9 cellular contexts compared by ENCODE assay signal in genomic region chr10:16612148-16612742, GRCh38.
DNase-seq lines count a peak whose midpoint lies in the region; ATAC-seq, FAIRE-seq and TF ChIP-seq lines count a peak whose summit lies in the region.
"Had no signal": no experiment of that assay in that cellular context is flagged by ENCODE, and none has a peak within 500 bp of the region (broad histone marks: within the 10 kb centered on the region; RNA-seq: fewer than 3 reads in every experiment).

No MANE protein-coding gene starts in this region.

- intact Hi-C loops in K562 (cut with micrococcal nuclease) (no loop called here), lower lobe of right lung (cut with DNase I) (no loop called here)

- no peak overlapping the region for H3K4me3 ChIP-seq in LNCaP clone FGC (ENCODE audit: low read depth, low read length)
- no peak overlapping the region for H3K4me3 ChIP-seq in K562
- H3K4me3 ChIP-seq in lower lobe of right lung: no peak overlapping the region
- H3K4me3 ChIP-seq: stomach had no signal

- CTCF ChIA-PET in GM10248 (lab: Yijun Ruan, JAX) (no interaction called here), K562 (lab: Yijun Ruan, JAX; ENCODE audit: low intra/inter-chr PET ratio) (no interaction called here), T-cell (lab: Charles Lee) (no interaction called here)

- H3K4me3 Mint-ChIP-seq in T-cell: no peak overlapping the region

- FAIRE-seq in K562 (lab: Jason Lieb, UNC): no peak

- POLR2A ChIA-PET in GM10248 (lab: Yijun Ruan, JAX): no interaction called here
- POLR2A ChIA-PET in K562 (lab: Yijun Ruan, JAX): no interaction called here
- POLR2A ChIA-PET in T-cell (lab: Charles Lee): no interaction called here

- WGBS in K562 (ENCODE audit: insufficient coverage, low coverage, missing lambda C conversion rate): 6% methylated on average over 4 of the region's 4 CpGs

- H3K9me3 ChIP-seq in K562 (replicated peaks; ENCODE audit: control insufficient read depth, insufficient read depth, low read depth, low read length): no peaks in the 10 kb centered on the region
- peaks cover 18% of the 10 kb centered on the region for H3K9me3 ChIP-seq in lower lobe of right lung

- no peak for TF ChIP-seq EP300 in K562 (IDR thresholded peaks at IDR 0.05; ENCODE audit: low read length)

- BruUV-seq in K562 (replicated peaks; lab: Mats Ljungman, UMichigan): no TSS peak

- H3K4me1 Mint-ChIP-seq in T-cell: no peaks in the 10 kb centered on the region

- H2AFZ ChIP-seq in K562 (ENCODE audit: low read depth, low read length): no peak overlapping the region
- H2AFZ ChIP-seq: parathyroid adenoma had no signal

- no peaks in the 10 kb centered on the region for H3K27me3 Mint-ChIP-seq in T-cell

- ATAC-seq in K562 (peak; percentile 56; the same call in 2 of the 3 replicates), HG02852 (IDR thresholded peaks at IDR 0.05; ENCODE audit: unreplicated experiment) (no peak), T-cell (replicated peaks in 1 of 4) (no peak), lower lobe of right lung (no peak)

- no peaks in the 10 kb centered on the region for H3K79me2 ChIP-seq in K562 (ENCODE audit: control insufficient read depth, insufficient read depth, low read length)
- H3K79me2 ChIP-seq: parathyroid adenoma had no signal

- no peaks in the 10 kb centered on the region; the same call in 1 of the 2 replicates for H4K20me1 ChIP-seq in K562 (replicated peaks; ENCODE audit: control insufficient read depth, insufficient read depth, low read length)

- H3K36me3 ChIP-seq in K562 (ENCODE audit: control insufficient read depth, insufficient read depth, low read length) (no peaks in the 10 kb centered on the region), lower lobe of right lung (no peaks in the 10 kb centered on the region)
- H3K36me3 ChIP-seq: stomach had no signal

- H3K27me3 ChIP-seq in K562 (ENCODE audit: control insufficient read depth in 2 of 2, insufficient read depth in 2 of 2, low read length in 2 of 2) (no peaks in the 10 kb centered on the region; a peak in 1 of 5 replicates), lower lobe of right lung (ENCODE audit: low read depth) (no peaks in the 10 kb centered on the region)
- H3K27me3 ChIP-seq: stomach had no signal

- peaks cover 8 to 19% (median 17%) of the 10 kb centered on the region in 3 donors for H3K9me3 Mint-ChIP-seq in T-cell

- no peak for TF ChIP-seq RAD21 in K562 (CRISPR knock-in tag; conservative IDR thresholded peaks at IDR 0.05 in 1 of 2, IDR thresholded peaks at IDR 0.05 in 1 of 2)

- H3K4me1 ChIP-seq in K562 (replicated peaks in 1 of 2; ENCODE audit: control insufficient read depth in 2 of 2, insufficient read depth in 2 of 2, low read length in 2 of 2) (no peaks in the 10 kb centered on the region), lower lobe of right lung (no peaks in the 10 kb centered on the region)
- H3K4me1 ChIP-seq: parathyroid adenoma, stomach had no signal

- peaks cover 49% of the 10 kb centered on the region for H3K36me3 Mint-ChIP-seq in T-cell

- no peak overlapping the region for H3K4me2 ChIP-seq in K562 (ENCODE audit: insufficient read depth, low read length)

- TF ChIP-seq POLR2A in K562 (conservative IDR thresholded peaks at IDR 0.05): no peak

- DNase-seq in GM10248 (ENCODE audit: extremely low spot score): peak; percentile 39
- DNase-seq in LNCaP clone FGC (ENCODE audit: low read depth): peak; percentile 30
- DNase-seq in K562 (ENCODE audit: extremely low read depth in 1 of 4, low spot score in 3 of 4): peak; percentile 35 to 58 (median 42)
- peak; percentile 11 for DNase-seq in medulla oblongata (ENCODE audit: extremely low spot score)
- no peak for DNase-seq in T-cell
- no peak for DNase-seq in lower lobe of right lung
- DNase-seq: stomach had no signal

- no peak overlapping the region for H3K27ac Mint-ChIP-seq in T-cell

- TF ChIP-seq CTCF in GM10248 (IDR thresholded peaks at IDR 0.05; ENCODE audit: control extremely low read depth, extremely low read depth, low read depth, missing control alignments) (no peak), LNCaP clone FGC (IDR thresholded peaks at IDR 0.05; ENCODE audit: control insufficient read depth, extremely low read depth, insufficient read depth) (no peak), K562 (IDR thresholded peaks at IDR 0.05 in 2 of 3, conservative IDR thresholded peaks at IDR 0.05 in 1 of 3; ENCODE audit: insufficient read depth in 2 of 3, low read depth in 1 of 3, low read length in 3 of 3) (no peak), lower lobe of right lung (IDR thresholded peaks at IDR 0.05) (no peak)

- in situ Hi-C loops in K562 (cut with MboI): no loop called here

- H3K27ac ChIP-seq in K562 (ENCODE audit: extremely low read depth, low read depth, low read length) (no peak overlapping the region), lower lobe of right lung (no peak overlapping the region)
- H3K27ac ChIP-seq: parathyroid adenoma, stomach had no signal

- H3K9me1 ChIP-seq in K562 (ENCODE audit: control insufficient read depth, insufficient read depth, low read length): no peaks in the 10 kb centered on the region

- H3K9ac ChIP-seq in K562 (ENCODE audit: insufficient read depth in 1 of 2, low read depth in 2 of 2, low read length in 2 of 2): no peak overlapping the region
- H3K9ac ChIP-seq: parathyroid adenoma had no signal

TF ChIP-seq in K562, 482 proteins besides CTCF, POLR2A, EP300 and RAD21 (continues in another document):
- TF ChIP-seq TCFL5 (CRISPR knock-in tag; conservative IDR thresholded peaks at IDR 0.05) (no peak), ZNF609 (CRISPR knock-in tag; IDR thresholded peaks at IDR 0.05; ENCODE audit: borderline replicate concordance) (no peak), CREB5 (CRISPR knock-in tag; IDR thresholded peaks at IDR 0.05) (no peak), THRA (IDR thresholded peaks at IDR 0.05) (no peak), ZFX (CRISPR knock-in tag; IDR thresholded peaks at IDR 0.05) (no peak), IRF1 (CRISPR knock-in tag; IDR thresholded peaks at IDR 0.05; ENCODE audit: borderline replicate concordance) (no peak), MIER1 (IDR thresholded peaks at IDR 0.05; ENCODE audit: low read depth) (peak; percentile 90), ZKSCAN1 (IDR thresholded peaks at IDR 0.05; ENCODE audit: low read depth, low read length) (no peak), BRF1 (IDR thresholded peaks at IDR 0.05; ENCODE audit: borderline replicate concordance, extremely low read depth, insufficient read length) (no peak)

Comparison
In these comparisons a context has a peak if more than half of its experiments do, and no peak if none do; other contexts are left out.
1. DNase-seq: peak in GM10248 (single experiment), LNCaP clone FGC (single experiment), K562 (4 of 4) and medulla oblongata (single experiment); none in T-cell (0 of 34) and lower lobe of right lung (single experiment).